Comparison of ENCODE assay signal across 1 cellular context in genomic region chr6:30781697-30782424, GRCh38.
TF ChIP-seq lines count a peak whose summit lies in the region.

No MANE protein-coding gene starts in this region.

TF ChIP-seq in HepG2, 621 proteins besides CTCF, POLR2A, EP300 and RAD21 (continued from another document and continues in another):
- TF ChIP-seq, protein P1, sequence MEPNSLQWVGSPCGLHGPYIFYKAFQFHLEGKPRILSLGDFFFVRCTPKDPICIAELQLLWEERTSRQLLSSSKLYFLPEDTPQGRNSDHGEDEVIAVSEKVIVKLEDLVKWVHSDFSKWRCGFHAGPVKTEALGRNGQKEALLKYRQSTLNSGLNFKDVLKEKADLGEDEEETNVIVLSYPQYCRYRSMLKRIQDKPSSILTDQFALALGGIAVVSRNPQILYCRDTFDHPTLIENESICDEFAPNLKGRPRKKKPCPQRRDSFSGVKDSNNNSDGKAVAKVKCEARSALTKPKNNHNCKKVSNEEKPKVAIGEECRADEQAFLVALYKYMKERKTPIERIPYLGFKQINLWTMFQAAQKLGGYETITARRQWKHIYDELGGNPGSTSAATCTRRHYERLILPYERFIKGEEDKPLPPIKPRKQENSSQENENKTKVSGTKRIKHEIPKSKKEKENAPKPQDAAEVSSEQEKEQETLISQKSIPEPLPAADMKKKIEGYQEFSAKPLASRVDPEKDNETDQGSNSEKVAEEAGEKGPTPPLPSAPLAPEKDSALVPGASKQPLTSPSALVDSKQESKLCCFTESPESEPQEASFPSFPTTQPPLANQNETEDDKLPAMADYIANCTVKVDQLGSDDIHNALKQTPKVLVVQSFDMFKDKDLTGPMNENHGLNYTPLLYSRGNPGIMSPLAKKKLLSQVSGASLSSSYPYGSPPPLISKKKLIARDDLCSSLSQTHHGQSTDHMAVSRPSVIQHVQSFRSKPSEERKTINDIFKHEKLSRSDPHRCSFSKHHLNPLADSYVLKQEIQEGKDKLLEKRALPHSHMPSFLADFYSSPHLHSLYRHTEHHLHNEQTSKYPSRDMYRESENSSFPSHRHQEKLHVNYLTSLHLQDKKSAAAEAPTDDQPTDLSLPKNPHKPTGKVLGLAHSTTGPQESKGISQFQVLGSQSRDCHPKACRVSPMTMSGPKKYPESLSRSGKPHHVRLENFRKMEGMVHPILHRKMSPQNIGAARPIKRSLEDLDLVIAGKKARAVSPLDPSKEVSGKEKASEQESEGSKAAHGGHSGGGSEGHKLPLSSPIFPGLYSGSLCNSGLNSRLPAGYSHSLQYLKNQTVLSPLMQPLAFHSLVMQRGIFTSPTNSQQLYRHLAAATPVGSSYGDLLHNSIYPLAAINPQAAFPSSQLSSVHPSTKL (CRISPR knock-in tag; IDR thresholded peaks at IDR 0.05), result peak; percentile 97
- TF ChIP-seq ZBTB21 (CRISPR knock-in tag; IDR thresholded peaks at IDR 0.05) (peak; percentile 86), DNMT3B (CRISPR knock-in tag; conservative IDR thresholded peaks at IDR 0.05) (peak; percentile 97; the same call in 1 of the 2 replicates), MYC (CRISPR knock-in tag; IDR thresholded peaks at IDR 0.05; ENCODE audit: borderline replicate concordance) (peak; percentile 73), RCOR2 (CRISPR knock-in tag; IDR thresholded peaks at IDR 0.05) (peak; percentile 84), KAT7 (CRISPR knock-in tag; IDR thresholded peaks at IDR 0.05; ENCODE audit: borderline replicate concordance) (peak; percentile 28; the same call in 1 of the 2 replicates), ZFP62 (CRISPR knock-in tag; IDR thresholded peaks at IDR 0.05) (peak; percentile 81; the same call in 1 of the 2 replicates), SKI (IDR thresholded peaks at IDR 0.05; ENCODE audit: partially characterized antibody) (peak; percentile 98), ZNF558 (CRISPR knock-in tag; IDR thresholded peaks at IDR 0.05; ENCODE audit: borderline replicate concordance) (peak; percentile 76; the same call in 1 of the 2 replicates), ZNF619 (CRISPR knock-in tag; IDR thresholded peaks at IDR 0.05) (0 out of 2 replicates have a peak, but pooled peaks have one; percentile 73), EZH2 (conservative IDR thresholded peaks at IDR 0.05; ENCODE audit: low read depth, low read length) (no peak), EEA1 (CRISPR knock-in tag; IDR thresholded peaks at IDR 0.05; ENCODE audit: borderline replicate concordance) (no peak), BCL3 (CRISPR knock-in tag; IDR thresholded peaks at IDR 0.05) (peak; percentile 88), THAP11 (CRISPR knock-in tag; IDR thresholded peaks at IDR 0.05) (peak; percentile 86), BATF2 (CRISPR knock-in tag; IDR thresholded peaks at IDR 0.05) (no peak), NFE2L1 (CRISPR knock-in tag; IDR thresholded peaks at IDR 0.05; ENCODE audit: borderline replicate concordance) (no peak), TCF7L2 (IDR thresholded peaks at IDR 0.05; ENCODE audit: low read depth, low read length) (no peak), ZNF737 (CRISPR knock-in tag; IDR thresholded peaks at IDR 0.05; ENCODE audit: borderline replicate concordance) (no peak), ZNF75D (CRISPR knock-in tag; IDR thresholded peaks at IDR 0.05; ENCODE audit: borderline replicate concordance) (no peak), ZNF788 (CRISPR knock-in tag; IDR thresholded peaks at IDR 0.05; ENCODE audit: borderline replicate concordance) (peak; percentile 89; the same call in 1 of the 2 replicates), ESRRA (CRISPR knock-in tag; IDR thresholded peaks at IDR 0.05; ENCODE audit: low read depth) (peak; percentile 83), ZNF605 (CRISPR knock-in tag; IDR thresholded peaks at IDR 0.05) (peak; percentile 98), CHD4 (IDR thresholded peaks at IDR 0.05; ENCODE audit: borderline replicate concordance, low read length) (peak; percentile 94; the same call in 1 of the 2 replicates), GABPB1 (CRISPR knock-in tag; IDR thresholded peaks at IDR 0.05) (peak; percentile 87), ZNF329 (CRISPR knock-in tag; IDR thresholded peaks at IDR 0.05; ENCODE audit: low read depth) (peak; percentile 68; the same call in 1 of the 2 replicates), ZNF678 (CRISPR knock-in tag; IDR thresholded peaks at IDR 0.05) (peak; percentile 69; the same call in 1 of the 2 replicates), ZNF790 (CRISPR knock-in tag; IDR thresholded peaks at IDR 0.05; ENCODE audit: borderline replicate concordance) (peak; percentile 55; the same call in 1 of the 2 replicates), ZNF24 (IDR thresholded peaks at IDR 0.05) (peak; percentile 9; the same call in 1 of the 2 replicates), REXO4 (CRISPR knock-in tag; IDR thresholded peaks at IDR 0.05; ENCODE audit: borderline replicate concordance) (no peak), ATAD3A (CRISPR knock-in tag; IDR thresholded peaks at IDR 0.05) (no peak), MIER3 (CRISPR knock-in tag; IDR thresholded peaks at IDR 0.05; ENCODE audit: borderline replicate concordance) (peak; percentile 92), YY1 (IDR thresholded peaks at IDR 0.05; ENCODE audit: insufficient read depth, insufficient replicate concordance, low read depth, low read length) (peak; percentile 86), HNF4G (IDR thresholded peaks at IDR 0.05; ENCODE audit: borderline replicate concordance, low read depth, low read length) (peak; percentile 69), HNF4G (CRISPR knock-in tag; IDR thresholded peaks at IDR 0.05; ENCODE audit: borderline replicate concordance, low read depth) (peak; percentile 76; the same call in 1 of the 2 replicates), ZNF589 (CRISPR knock-in tag; conservative IDR thresholded peaks at IDR 0.05) (0 out of 2 replicates have a peak, but pooled peaks have one; percentile 53), MXD3 (CRISPR knock-in tag; IDR thresholded peaks at IDR 0.05) (peak; percentile 72; the same call in 1 of the 2 replicates), MIXL1 (CRISPR knock-in tag; IDR thresholded peaks at IDR 0.05) (peak; percentile 90), ZBTB46 (CRISPR knock-in tag; IDR thresholded peaks at IDR 0.05; ENCODE audit: borderline replicate concordance) (no peak), SALL2 (CRISPR knock-in tag; IDR thresholded peaks at IDR 0.05) (peak; percentile 83; the same call in 1 of the 2 replicates), TOPORS (CRISPR knock-in tag; IDR thresholded peaks at IDR 0.05) (no peak; the same call in 1 of the 2 replicates), PHF20 (CRISPR knock-in tag; IDR thresholded peaks at IDR 0.05) (peak; percentile 54; the same call in 1 of the 2 replicates), AGO2 (optimal IDR thresholded peaks at IDR 0.05; ENCODE audit: low read depth, low read length) (no peak), MLXIP (CRISPR knock-in tag; IDR thresholded peaks at IDR 0.05; ENCODE audit: borderline replicate concordance) (peak; percentile 60; the same call in 1 of the 2 replicates), XBP1 (CRISPR knock-in tag; IDR thresholded peaks at IDR 0.05) (peak; percentile 87; the same call in 1 of the 2 replicates), NR3C1 (CRISPR knock-in tag; IDR thresholded peaks at IDR 0.05) (no peak), ZNF432 (CRISPR knock-in tag; IDR thresholded peaks at IDR 0.05; ENCODE audit: borderline replicate concordance) (no peak), ZNF724P (CRISPR knock-in tag; IDR thresholded peaks at IDR 0.05; ENCODE audit: borderline replicate concordance) (no peak; the same call in 1 of the 2 replicates), ISX (CRISPR knock-in tag; conservative IDR thresholded peaks at IDR 0.05) (no peak), MAFF (IDR thresholded peaks at IDR 0.05; ENCODE audit: low read depth, low read length) (peak; percentile 33), ZNF430 (CRISPR knock-in tag; IDR thresholded peaks at IDR 0.05) (peak; percentile 98), RFXANK (CRISPR knock-in tag; IDR thresholded peaks at IDR 0.05) (peak; percentile 23; the same call in 1 of the 2 replicates), RXRB (CRISPR knock-in tag; IDR thresholded peaks at IDR 0.05; ENCODE audit: borderline replicate concordance) (peak; percentile 95)
- TF ChIP-seq, protein P2, sequence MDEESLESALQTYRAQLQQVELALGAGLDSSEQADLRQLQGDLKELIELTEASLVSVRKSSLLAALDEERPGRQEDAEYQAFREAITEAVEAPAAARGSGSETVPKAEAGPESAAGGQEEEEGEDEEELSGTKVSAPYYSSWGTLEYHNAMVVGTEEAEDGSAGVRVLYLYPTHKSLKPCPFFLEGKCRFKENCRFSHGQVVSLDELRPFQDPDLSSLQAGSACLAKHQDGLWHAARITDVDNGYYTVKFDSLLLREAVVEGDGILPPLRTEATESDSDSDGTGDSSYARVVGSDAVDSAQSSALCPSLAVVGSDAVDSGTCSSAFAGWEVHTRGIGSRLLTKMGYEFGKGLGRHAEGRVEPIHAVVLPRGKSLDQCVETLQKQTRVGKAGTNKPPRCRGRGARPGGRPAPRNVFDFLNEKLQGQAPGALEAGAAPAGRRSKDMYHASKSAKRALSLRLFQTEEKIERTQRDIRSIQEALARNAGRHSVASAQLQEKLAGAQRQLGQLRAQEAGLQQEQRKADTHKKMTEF (CRISPR knock-in tag; IDR thresholded peaks at IDR 0.05), result peak; percentile 97
